In the genomic region with DNA sequence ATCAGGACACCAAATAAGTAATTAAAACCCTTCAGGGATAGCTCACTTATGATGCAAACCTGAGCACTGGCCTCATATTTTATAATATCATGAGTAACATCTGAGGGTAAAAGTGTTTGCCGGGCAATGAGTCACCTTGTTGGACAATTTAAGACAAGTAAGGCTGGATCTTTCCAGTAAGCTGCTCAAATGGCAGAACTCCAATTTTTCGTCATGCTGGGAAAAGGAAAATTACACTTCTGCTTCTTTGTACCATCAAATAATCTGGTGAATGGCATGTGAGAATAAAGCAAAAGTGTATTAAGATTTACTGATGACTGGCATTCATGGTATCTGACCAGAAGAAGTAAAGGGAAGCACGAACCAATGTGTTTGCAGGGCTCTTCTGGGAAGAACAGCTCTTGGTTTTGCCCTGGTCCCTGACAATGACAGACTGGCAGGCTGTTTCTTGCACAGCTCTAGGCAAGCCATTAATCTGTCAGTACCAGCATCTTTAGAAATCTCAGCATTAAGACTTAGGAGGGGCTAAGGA, we compare ENCODE assay signal across 12 cellular contexts.
DNase-seq lines count a peak whose midpoint lies in the region; ATAC-seq and TF ChIP-seq lines count a peak whose summit lies in the region.
"Had no signal": no experiment of that assay in that cellular context is flagged by ENCODE, and none has a peak within 500 bp of the region (broad histone marks: within the 10 kb centered on the region; RNA-seq: fewer than 3 reads in every experiment).

No MANE protein-coding gene starts in this region.

- DNase-seq in NCI-H2171 treated with DMSO at 0.1 percent for 48 hours (lab: John Stamatoyannopoulos, UW) (peak; percentile 9), NCI-H2171 (lab: John Stamatoyannopoulos, UW) (no peak), glomerular visceral epithelial cell (ENCODE audit: extremely low spot score) (peak; percentile 76), uterus (peak; percentile 29 to 79)
- no peak for DNase-seq in activated CD4-positive, alpha-beta memory T cell treated with anti-CD3 and anti-CD28 coated beads, Interleukin-2, amount 10 ng/mL, durations not matched to agents 7 days and 5 days
- DNase-seq in activated CD4-positive, alpha-beta memory T cell treated with anti-CD3 and anti-CD28 coated beads for 36 hours = no peak
- DNase-seq: NCI-H1048 had no signal

- H3K27ac Mint-ChIP-seq in activated CD4-positive, alpha-beta memory T cell treated with anti-CD3 and anti-CD28 coated beads, Interleukin-2, amount 10 ng/mL, durations not matched to agents 7 days and 5 days = no peak overlapping the region
- H3K27ac Mint-ChIP-seq in activated CD4-positive, alpha-beta memory T cell treated with anti-CD3 and anti-CD28 coated beads for 36 hours = no peak overlapping the region
- H3K27ac Mint-ChIP-seq: activated T-helper 2 cell treated with anti-CD3 and anti-CD28 coated beads, Interferon-gamma antibody, Interleukin-2, Interleukin-4, amounts not matched to agents 10 μg/mL and 5 μg/mL and 100 μg/mL, durations not matched to agents 14 hours and 24 hours and 36 hours; stimulated activated memory B cell treated with anti-CD40 and anti-IgM and Interleukin-4, amounts not matched to agents 10 μg/mL and 1 μg/mL and 100 μg/mL, for 72 hours had no signal

- H3K27me3 Mint-ChIP-seq in activated CD4-positive, alpha-beta memory T cell treated with anti-CD3 and anti-CD28 coated beads, Interleukin-2, amount 10 ng/mL, durations not matched to agents 7 days and 5 days = no peaks in the 10 kb centered on the region
- no peaks in the 10 kb centered on the region for H3K27me3 Mint-ChIP-seq in activated CD4-positive, alpha-beta memory T cell treated with anti-CD3 and anti-CD28 coated beads for 36 hours
- H3K27me3 Mint-ChIP-seq: stimulated activated memory B cell treated with anti-CD40 and anti-IgM and Interleukin-4, amounts not matched to agents 10 μg/mL and 1 μg/mL and 100 μg/mL, for 72 hours had no signal

- peak overlapping the region; percentile 65 to 69 for H3K27ac ChIP-seq in uterus
- H3K27ac ChIP-seq: BLaER1 treated with 17β-estradiol and CSF1 and Interleukin-3, amounts not matched to agents 10 nM and 100 nM had no signal

- TF ChIP-seq CTCF in uterus (IDR thresholded peaks at IDR 0.05) = no peak

- H3K4me1 ChIP-seq in uterus = no peaks in the 10 kb centered on the region
- H3K4me1 ChIP-seq: BLaER1 treated with 17β-estradiol and CSF1 and Interleukin-3, amounts not matched to agents 10 nM and 100 nM had no signal

- CTCF ChIA-PET in activated CD4-positive, alpha-beta memory T cell treated with anti-CD3 and anti-CD28 coated beads, Interleukin-2, amount 10 ng/mL, durations not matched to agents 7 days and 5 days (lab: Charles Lee) = no interaction called here
- CTCF ChIA-PET in activated CD4-positive, alpha-beta memory T cell treated with anti-CD3 and anti-CD28 coated beads for 36 hours (lab: Charles Lee) = no interaction called here

- no peak overlapping the region for H3K4me3 ChIP-seq in uterus
- H3K4me3 ChIP-seq: BLaER1 treated with 17β-estradiol and CSF1 and Interleukin-3, amounts not matched to agents 10 nM and 100 nM had no signal

- H3K27me3 ChIP-seq in uterus = no peaks in the 10 kb centered on the region
- H3K27me3 ChIP-seq: BLaER1 treated with 17β-estradiol and CSF1 and Interleukin-3, amounts not matched to agents 10 nM and 100 nM had no signal

- H3K4me1 Mint-ChIP-seq in activated CD4-positive, alpha-beta memory T cell treated with anti-CD3 and anti-CD28 coated beads, Interleukin-2, amount 10 ng/mL, durations not matched to agents 7 days and 5 days = no peaks in the 10 kb centered on the region
- H3K4me1 Mint-ChIP-seq in activated CD4-positive, alpha-beta memory T cell treated with anti-CD3 and anti-CD28 coated beads for 36 hours (ENCODE audit: low read depth) = no peaks in the 10 kb centered on the region
- H3K4me1 Mint-ChIP-seq: stimulated activated memory B cell treated with anti-CD40 and anti-IgM and Interleukin-4, amounts not matched to agents 10 μg/mL and 1 μg/mL and 100 μg/mL, for 72 hours had no signal

- H3K36me3 ChIP-seq in uterus = no peaks in the 10 kb centered on the region

- TF ChIP-seq POLR2A in uterus (IDR thresholded peaks at IDR 0.05) = no peak

- POLR2A ChIA-PET in activated CD4-positive, alpha-beta memory T cell treated with anti-CD3 and anti-CD28 coated beads, Interleukin-2, amount 10 ng/mL, durations not matched to agents 7 days and 5 days (lab: Charles Lee) = no interaction called here
- POLR2A ChIA-PET in activated CD4-positive, alpha-beta memory T cell treated with anti-CD3 and anti-CD28 coated beads for 36 hours (lab: Charles Lee) = no interaction called here

- ATAC-seq in SK-N-SH treated with all-trans-retinoic acid at 6 μM for 48 hours (no peak), GM19351 (IDR thresholded peaks at IDR 0.05; ENCODE audit: unreplicated experiment) (no peak)
- ATAC-seq: stimulated activated memory B cell treated with anti-CD40 and anti-IgM and Interleukin-4, amounts not matched to agents 10 μg/mL and 1 μg/mL and 100 μg/mL, for 72 hours had no signal

- intact Hi-C loops in uterus (cut with DNase I; ENCODE audit: low total_unique reads) = no loop called here
- intact Hi-C loops in activated CD4-positive, alpha-beta memory T cell treated with anti-CD3 and anti-CD28 coated beads for 36 hours (cut with micrococcal nuclease) = no loop called here

- H3K9me3 Mint-ChIP-seq in activated CD4-positive, alpha-beta memory T cell treated with anti-CD3 and anti-CD28 coated beads, Interleukin-2, amount 10 ng/mL, durations not matched to agents 7 days and 5 days = no peaks in the 10 kb centered on the region
- H3K9me3 Mint-ChIP-seq in activated CD4-positive, alpha-beta memory T cell treated with anti-CD3 and anti-CD28 coated beads for 36 hours = no peaks in the 10 kb centered on the region
- H3K9me3 Mint-ChIP-seq: activated T-helper 2 cell treated with anti-CD3 and anti-CD28 coated beads, Interferon-gamma antibody, Interleukin-2, Interleukin-4, amounts not matched to agents 10 μg/mL and 5 μg/mL and 100 μg/mL, durations not matched to agents 14 hours and 24 hours and 36 hours; stimulated activated memory B cell treated with anti-CD40 and anti-IgM and Interleukin-4, amounts not matched to agents 10 μg/mL and 1 μg/mL and 100 μg/mL, for 72 hours had no signal

- H3K36me3 Mint-ChIP-seq in activated CD4-positive, alpha-beta memory T cell treated with anti-CD3 and anti-CD28 coated beads, Interleukin-2, amount 10 ng/mL, durations not matched to agents 7 days and 5 days (ENCODE audit: low read depth) = no peaks in the 10 kb centered on the region
- peaks cover 3% of the 10 kb centered on the region for H3K36me3 Mint-ChIP-seq in activated CD4-positive, alpha-beta memory T cell treated with anti-CD3 and anti-CD28 coated beads for 36 hours

- H3K4me3 Mint-ChIP-seq in activated CD4-positive, alpha-beta memory T cell treated with anti-CD3 and anti-CD28 coated beads, Interleukin-2, amount 10 ng/mL, durations not matched to agents 7 days and 5 days = no peak overlapping the region
- H3K4me3 Mint-ChIP-seq in activated CD4-positive, alpha-beta memory T cell treated with anti-CD3 and anti-CD28 coated beads for 36 hours = no peak overlapping the region
- H3K4me3 Mint-ChIP-seq: stimulated activated memory B cell treated with anti-CD40 and anti-IgM and Interleukin-4, amounts not matched to agents 10 μg/mL and 1 μg/mL and 100 μg/mL, for 72 hours had no signal

- no peaks in the 10 kb centered on the region for H3K9me3 ChIP-seq in uterus

TF ChIP-seq in SK-N-SH treated with all-trans-retinoic acid at 6 μM for 48 hours, 23 proteins besides CTCF, POLR2A, EP300 and RAD21:
- peak; percentile 77 for TF ChIP-seq ZNF70 (CRISPR knock-in tag; IDR thresholded peaks at IDR 0.05)
- no peak for TF ChIP-seq OSR1 (CRISPR knock-in tag; IDR thresholded peaks at IDR 0.05)
- peak; percentile 80 for TF ChIP-seq ISL1 (CRISPR knock-in tag; IDR thresholded peaks at IDR 0.05)
- TF ChIP-seq ZFP3 (CRISPR knock-in tag; IDR thresholded peaks at IDR 0.05) = no peak

Comparison
In these comparisons a context has a peak if more than half of its experiments do, and no peak if none do; other contexts are left out.
1. DNase-seq: peak in NCI-H2171 treated with DMSO at 0.1 percent for 48 hours (single experiment), glomerular visceral epithelial cell (single experiment) and uterus (2 of 2); none in NCI-H2171 (single experiment), activated CD4-positive, alpha-beta memory T cell treated with anti-CD3 and anti-CD28 coated beads, Interleukin-2, amount 10 ng/mL, durations not matched to agents 7 days and 5 days (single experiment) and activated CD4-positive, alpha-beta memory T cell treated with anti-CD3 and anti-CD28 coated beads for 36 hours (single experiment).